ENCODE assay signal across 19 cellular contexts in genomic region chr7:151003572-151003971, GRCh38. TPM values are rescaled to one million over a fixed set of nuclear protein-coding genes. Genes with fewer than 3 reads are reported as not detected.
DNase-seq lines count a peak whose midpoint lies in the region; ATAC-seq and TF ChIP-seq lines count a peak whose summit lies in the region.
"Had no signal": no experiment of that assay in that cellular context is flagged by ENCODE, and none has a peak within 500 bp of the region (broad histone marks: within the 10 kb centered on the region; RNA-seq: fewer than 3 reads in every experiment).

No MANE protein-coding gene starts in this region.

- H3K27ac ChIP-seq in HCT116 (ENCODE audit: low read depth, low read length) = no peak overlapping the region
- H3K27ac ChIP-seq in Panc1 (ENCODE audit: low read length) = no peak overlapping the region
- no peak overlapping the region for H3K27ac ChIP-seq in lung (ENCODE audit: low read depth in 1 of 2, low read length in 1 of 2)
- no peak overlapping the region for H3K27ac ChIP-seq in suprapubic skin
- H3K27ac ChIP-seq: 22Rv1 had no signal

- TF ChIP-seq POLR2A in HCT116 (IDR thresholded peaks at IDR 0.05; ENCODE audit: borderline replicate concordance, extremely low read depth, insufficient read depth, insufficient read length) (no peak), suprapubic skin (IDR thresholded peaks at IDR 0.05) (no peak)

- intact Hi-C loops in HCT116 (cut with micrococcal nuclease) = no loop called here
- intact Hi-C loops in Panc1 (cut with micrococcal nuclease; ENCODE audit: unreplicated experiment) = no loop called here
- intact Hi-C loops in activated CD4-positive, alpha-beta memory T cell treated with anti-CD3 and anti-CD28 coated beads for 36 hours (cut with micrococcal nuclease) = no loop called here

- TF ChIP-seq CTCF in HCT116 (IDR thresholded peaks at IDR 0.05 in 2 of 3, conservative IDR thresholded peaks at IDR 0.05 in 1 of 3; ENCODE audit: borderline replicate concordance in 1 of 3, insufficient read depth in 1 of 3, low read depth in 2 of 3, low read length in 2 of 3) (no peak), Panc1 (IDR thresholded peaks at IDR 0.05) (no peak), lung (IDR thresholded peaks at IDR 0.05; ENCODE audit: control extremely low read depth, extremely low read depth) (no peak), suprapubic skin (IDR thresholded peaks at IDR 0.05) (no peak)

- no peak overlapping the region for H3K27ac Mint-ChIP-seq in activated CD4-positive, alpha-beta memory T cell treated with anti-CD3 and anti-CD28 coated beads for 36 hours
- H3K27ac Mint-ChIP-seq: endodermal cell had no signal

- H3K4me3 Mint-ChIP-seq in activated CD4-positive, alpha-beta memory T cell treated with anti-CD3 and anti-CD28 coated beads for 36 hours = no peak overlapping the region
- H3K4me3 Mint-ChIP-seq: activated naive CD4-positive, alpha-beta T cell treated with anti-CD3 and anti-CD28 coated beads, Interleukin-2, amount 50 U/mL, for 24 hours; activated T-cell treated with anti-CD3 and anti-CD28 coated beads, Interleukin-2, amount 50 U/mL, for 4 hours; endodermal cell had no signal

- peaks cover 5 to 7% of the 10 kb centered on the region in 2 experiments; a peak in 2 of 4 replicates for H3K4me1 ChIP-seq in HCT116 (ENCODE audit: control insufficient read depth in 1 of 2, insufficient read depth in 2 of 2, low read length in 2 of 2)
- H3K4me1 ChIP-seq in Panc1 (ENCODE audit: control insufficient read depth, insufficient read depth, low read length) = peaks cover 12% of the 10 kb centered on the region; the same call in 1 of the 2 replicates
- peaks cover 0 to 15% of the 10 kb centered on the region in 2 donors for H3K4me1 ChIP-seq in lung (ENCODE audit: control insufficient read depth in 2 of 2, insufficient read depth in 2 of 2, low read length in 2 of 2)
- H3K4me1 ChIP-seq in suprapubic skin = peaks cover 4% of the 10 kb centered on the region

- H3K79me2 ChIP-seq in HCT116 (ENCODE audit: insufficient read depth, low read length) = no peaks in the 10 kb centered on the region

- H3K4me2 ChIP-seq in HCT116 (ENCODE audit: low read length) = 0 out of 2 replicates have a peak overlapping the region, but pooled peaks have one; percentile 4

- POLR2A ChIA-PET in HCT116 (lab: Charles Lee) = no interaction called here
- POLR2A ChIA-PET in Panc1 (lab: Charles Lee) = no interaction called here
- POLR2A ChIA-PET in activated CD4-positive, alpha-beta memory T cell treated with anti-CD3 and anti-CD28 coated beads for 36 hours (lab: Charles Lee) = no interaction called here

- in situ Hi-C loops in Panc1 (cut with HindIII; ENCODE audit: low pct_unique_long_range_greater_than_20kb, low sequenced_read_pairs) = no loop called here

- no peak for TF ChIP-seq EP300 in suprapubic skin (IDR thresholded peaks at IDR 0.05)

- H3K27me3 ChIP-seq in HCT116 (ENCODE audit: insufficient read depth, low read length) (no peaks in the 10 kb centered on the region), Panc1 (ENCODE audit: control insufficient read depth, insufficient read depth, low read length) (no peaks in the 10 kb centered on the region), lung (ENCODE audit: control insufficient read depth, insufficient read depth) (no peaks in the 10 kb centered on the region), suprapubic skin (no peaks in the 10 kb centered on the region)

- CTCF ChIA-PET in HCT116 (lab: Charles Lee) = no interaction called here
- CTCF ChIA-PET in Panc1 (lab: Charles Lee) = no interaction called here
- CTCF ChIA-PET in activated CD4-positive, alpha-beta memory T cell treated with anti-CD3 and anti-CD28 coated beads for 36 hours (lab: Charles Lee) = interaction anchor here (1.3 kb wide), 1 partner anchor 18 kb away, joined by 8 read pairs; no protein-coding TSS in a partner anchor

- H3K9ac ChIP-seq in HCT116 (ENCODE audit: low read length) = no peak overlapping the region

- no peak overlapping the region for H3K4me3 ChIP-seq in HCT116 (replicated peaks in 1 of 2; ENCODE audit: low read depth in 1 of 2, low read length in 2 of 2)
- H3K4me3 ChIP-seq in Panc1 (ENCODE audit: low read depth in 2 of 2, low read length in 2 of 2) = no peak overlapping the region
- no peak overlapping the region for H3K4me3 ChIP-seq in lung
- no peak overlapping the region for H3K4me3 ChIP-seq in suprapubic skin

- peaks cover 18% of the 10 kb centered on the region for H3K4me1 Mint-ChIP-seq in activated CD4-positive, alpha-beta memory T cell treated with anti-CD3 and anti-CD28 coated beads for 36 hours (ENCODE audit: low read depth)

- H3K9me3 ChIP-seq in HCT116 (ENCODE audit: control insufficient read depth in 1 of 2, insufficient read depth in 1 of 2, low read depth in 1 of 2, low read length in 2 of 2) (no peaks in the 10 kb centered on the region), Panc1 (ENCODE audit: control insufficient read depth, insufficient read depth, low read depth, low read length) (no peaks in the 10 kb centered on the region), lung (ENCODE audit: control insufficient read depth in 2 of 2, insufficient read depth in 1 of 2, low read length in 1 of 2) (no peaks in the 10 kb centered on the region), suprapubic skin (no peaks in the 10 kb centered on the region)

- no peak for TF ChIP-seq RAD21 in HCT116 (IDR thresholded peaks at IDR 0.05; ENCODE audit: low read depth)

- ATAC-seq in HCT116 = peak; percentile 26; the same call in 1 of the 2 replicates
- ATAC-seq in Panc1 = peak; percentile 44; the same call in 1 of the 2 replicates
- no peak for ATAC-seq in lung (ENCODE audit: insufficient read depth, low FRiP score)
- ATAC-seq in HG03280 (IDR thresholded peaks at IDR 0.05; ENCODE audit: unreplicated experiment) = no peak
- ATAC-seq: activated T-cell treated with anti-CD3 and anti-CD28 coated beads, Interleukin-2, amount 50 U/mL, for 4 hours had no signal

- H3K9me3 Mint-ChIP-seq in activated CD4-positive, alpha-beta memory T cell treated with anti-CD3 and anti-CD28 coated beads for 36 hours = no peaks in the 10 kb centered on the region
- H3K9me3 Mint-ChIP-seq: activated naive CD4-positive, alpha-beta T cell treated with anti-CD3 and anti-CD28 coated beads, Interleukin-2, amount 50 U/mL, for 24 hours; activated T-cell treated with anti-CD3 and anti-CD28 coated beads, Interleukin-2, amount 50 U/mL, for 4 hours; endodermal cell had no signal

- no peaks in the 10 kb centered on the region for H4K20me1 ChIP-seq in HCT116 (ENCODE audit: insufficient read depth)

- 57 to 84% methylated on average over 12 of the region's 12 CpGs for WGBS in lung, 2 donors
- WGBS in suprapubic skin = 76% methylated on average over 12 of the region's 12 CpGs

- H3K36me3 ChIP-seq in HCT116 (ENCODE audit: control insufficient read depth in 1 of 2, insufficient read depth in 2 of 2, low read length in 2 of 2) (no peaks in the 10 kb centered on the region), Panc1 (ENCODE audit: control insufficient read depth, insufficient read depth, low read length) (no peaks in the 10 kb centered on the region), lung (ENCODE audit: control insufficient read depth in 2 of 2, insufficient read depth in 2 of 2, low read length in 2 of 2) (peaks cover 0 to 9% of the 10 kb centered on the region in 2 donors), suprapubic skin (no peaks in the 10 kb centered on the region)

- RAD21 ChIA-PET in HCT116 (lab: Charles Lee; ENCODE audit: low non-redundant PET in 1 of 2, low total read pairs in 2 of 2, uncharacterized antibody in 2 of 2, unreplicated experiment in 2 of 2) = no interaction called here

- DNase-seq in NCI-H1092 treated with DMSO at 0.1 percent for 48 hours (lab: John Stamatoyannopoulos, UW) (peak; percentile 37), NCI-H1092 (lab: John Stamatoyannopoulos, UW) (no peak), HCT116 (ENCODE audit: low read depth, low spot score) (no peak), Panc1 (ENCODE audit: low read depth, low spot score) (no peak), lung (ENCODE audit: low spot score) (peak; percentile 77), suprapubic skin (ENCODE audit: low spot score in 2 of 2) (no peak)
- DNase-seq in activated CD4-positive, alpha-beta memory T cell treated with anti-CD3 and anti-CD28 coated beads for 36 hours = no peak
- DNase-seq: activated CD4-positive, alpha-beta T cell treated with anti-CD3 and anti-CD28 coated beads, Interleukin-2, amount 50 U/mL, for 48 hours; activated T-cell treated with anti-CD3 and anti-CD28 coated beads, Interleukin-2, amount 50 U/mL, for 4 hours; endodermal cell; hippocampal formation; NCI-H187 treated with DMSO at 0.1 percent for 48 hours; RPMI8226; substantia nigra had no signal

- BruUV-seq in HCT116 (replicated peaks; lab: Mats Ljungman, UMichigan) (no TSS peak), Panc1 (replicated peaks; lab: Mats Ljungman, UMichigan) (no TSS peak)

- no peaks in the 10 kb centered on the region for H3K27me3 Mint-ChIP-seq in activated CD4-positive, alpha-beta memory T cell treated with anti-CD3 and anti-CD28 coated beads for 36 hours
- H3K27me3 Mint-ChIP-seq: activated naive CD4-positive, alpha-beta T cell treated with anti-CD3 and anti-CD28 coated beads, Interleukin-2, amount 50 U/mL, for 24 hours had no signal

- H3K9me2 ChIP-seq in HCT116 (ENCODE audit: insufficient read depth) = no peaks in the 10 kb centered on the region

- no peak overlapping the region for H2AFZ ChIP-seq in HCT116 (ENCODE audit: low read depth, low read length, poor library complexity, severe bottlenecking)

- no peaks in the 10 kb centered on the region for H3K36me3 Mint-ChIP-seq in activated CD4-positive, alpha-beta memory T cell treated with anti-CD3 and anti-CD28 coated beads for 36 hours

RNA-seq across cellular contexts. Expression of gene NOS3, which starts 12.8 kb away (rescaled TPM):
- total RNA-seq in HCT116 (2021; ENCODE audit: unreplicated experiment) = 35.8 TPM
- 42.7 and 44.0 TPM in 2 replicates for polyA plus RNA-seq in HCT116 (2012)
- total RNA-seq in Panc1 (2021; ENCODE audit: unreplicated experiment) = 3.1 TPM
- polyA plus RNA-seq in Panc1 (2012; ENCODE audit: insufficient read length) = 7.4 TPM
- 10 to 100 TPM; 11.9 to 31.0 TPM for total RNA-seq in lung
- polyA plus RNA-seq in lung = 10 to 100 TPM in 1 of 2 donors, 1 to 10 TPM in 1; 9.3 to 11.9 TPM
- total RNA-seq in activated CD4-positive, alpha-beta memory T cell treated with anti-CD3 and anti-CD28 coated beads for 36 hours = 10 to 100 TPM; 10.4 to 13.2 TPM
- total RNA-seq in suprapubic skin = 10 to 100 TPM in 1 of 4 donors, 1 to 10 TPM in 3; 2.6 to 10.9 (median 6.8) TPM
- total RNA-seq: chondrocyte had no signal
- polyA plus RNA-seq: neural cell had no signal

RNA-seq across cellular contexts. Expression of gene ATG9B, which starts 20.7 kb away (rescaled TPM):
- total RNA-seq in HCT116 (2021; ENCODE audit: unreplicated experiment) (2.1 TPM), Panc1 (2021; ENCODE audit: unreplicated experiment) (0.98 TPM), lung (1 to 10 TPM; 1.1 to 2.8 TPM), suprapubic skin (100 to 1,000 TPM in 2 of 4 donors, 10 to 100 TPM in 2; 27.0 to 195 (median 122) TPM)
- polyA plus RNA-seq in HCT116 (2012) = 5.8 and 6.9 TPM in 2 replicates
- polyA plus RNA-seq in Panc1 (2012; ENCODE audit: insufficient read length) = 1.6 TPM
- 1 to 10 TPM in 1 of 2 donors, under 1 TPM in 1; 0.78 to 1.8 TPM for polyA plus RNA-seq in lung
- 1 to 10 TPM; 3.5 to 4.6 TPM for total RNA-seq in activated CD4-positive, alpha-beta memory T cell treated with anti-CD3 and anti-CD28 coated beads for 36 hours

RNA-seq across cellular contexts. Expression of gene ABCB8, which starts 24.7 kb away (rescaled TPM):
- total RNA-seq in HCT116 (2021; ENCODE audit: unreplicated experiment) (55.2 TPM), Panc1 (2021; ENCODE audit: unreplicated experiment) (49.8 TPM), lung (10 to 100 TPM; 21.8 to 61.5 TPM), suprapubic skin (10 to 100 TPM; 29.5 to 42.3 (median 31.9) TPM)
- polyA plus RNA-seq in HCT116 (2012) = 32.5 and 34.9 TPM in 2 replicates
- 52.3 TPM for polyA plus RNA-seq in Panc1 (2012; ENCODE audit: insufficient read length)
- polyA plus RNA-seq in lung = 10 to 100 TPM; 28.7 to 28.9 TPM
- total RNA-seq in activated CD4-positive, alpha-beta memory T cell treated with anti-CD3 and anti-CD28 coated beads for 36 hours = 10 to 100 TPM; 48.4 to 49.5 TPM

RNA-seq across cellular contexts. Expression of gene KCNH2, which starts 25.5 kb away (rescaled TPM):
- total RNA-seq in HCT116 (2021; ENCODE audit: unreplicated experiment) (9.7 TPM), Panc1 (2021; ENCODE audit: unreplicated experiment) (1.8 TPM), lung (1 to 10 TPM; 1.7 to 2.0 TPM), suprapubic skin (under 1 TPM in 1 of 4 donors, not detected in 3; 0.70 TPM)
- polyA plus RNA-seq in HCT116 (2012) = 8.4 and 10.4 TPM in 2 replicates
- polyA plus RNA-seq in Panc1 (2012; ENCODE audit: insufficient read length) = 3.1 TPM
- polyA plus RNA-seq in lung = under 1 TPM; 0.43 to 0.82 TPM
- total RNA-seq in activated CD4-positive, alpha-beta memory T cell treated with anti-CD3 and anti-CD28 coated beads for 36 hours = under 1 TPM; 0.34 to 0.45 TPM

RNA-seq across cellular contexts. Expression of gene ASIC3, which starts 44.8 kb away (rescaled TPM):
- total RNA-seq in HCT116 (2021; ENCODE audit: unreplicated experiment) (4.4 TPM), Panc1 (2021; ENCODE audit: unreplicated experiment) (1.3 TPM), lung (1 to 10 TPM in 1 of 2 donors, under 1 TPM in 1; 0.37 to 3.9 TPM), suprapubic skin (1 to 10 TPM; 2.6 to 8.7 (median 4.1) TPM)
- 5.4 and 6.2 TPM in 2 replicates for polyA plus RNA-seq in HCT116 (2012)
- polyA plus RNA-seq in Panc1 (2012; ENCODE audit: insufficient read length) = 1.7 TPM
- 1 to 10 TPM; 1.6 to 3.2 TPM for polyA plus RNA-seq in lung
- 1 to 10 TPM; 5.3 to 7.6 TPM for total RNA-seq in activated CD4-positive, alpha-beta memory T cell treated with anti-CD3 and anti-CD28 coated beads for 36 hours

Comparison
In these comparisons a context has a peak if more than half of its experiments do, and no peak if none do; other contexts are left out.
1. DNase-seq: peak in NCI-H1092 treated with DMSO at 0.1 percent for 48 hours (single experiment) and lung (single experiment); none in NCI-H1092 (single experiment), HCT116 (single experiment), Panc1 (single experiment), activated CD4-positive, alpha-beta memory T cell treated with anti-CD3 and anti-CD28 coated beads for 36 hours (single experiment) and suprapubic skin (0 of 2).
2. ATAC-seq: peak in HCT116 (single experiment) and Panc1 (single experiment); none in lung (single experiment) and HG03280 (single experiment).